ENCODE assay signal across 8 cellular contexts in genomic region chr19:9674669-9675357, GRCh38. TPM values are rescaled to one million over a fixed set of nuclear protein-coding genes. Genes with fewer than 3 reads are reported as not detected.
DNase-seq lines count a peak whose midpoint lies in the region; ATAC-seq and TF ChIP-seq lines count a peak whose summit lies in the region.

TSS of gene ZNF562 (minus strand) at chr19:9675100. CDS start at chr19:9660744, 14,356 bp downstream.

- H3K27ac ChIP-seq in SJCRH30 (peak within 1 kb of the TSS; percentile 87), gastroesophageal sphincter (peak within 1 kb of the TSS; percentile 51 to 98 (median 94)), suprapubic skin (peak within 1 kb of the TSS; percentile 89)

- no peaks in the 10 kb centered on the region for H3K27me3 ChIP-seq in SJCRH30
- H3K27me3 ChIP-seq in gastroesophageal sphincter, result no peaks in the 10 kb centered on the region
- no peaks in the 10 kb centered on the region for H3K27me3 ChIP-seq in suprapubic skin

- TF ChIP-seq CTCF in LNCaP clone FGC (IDR thresholded peaks at IDR 0.05; ENCODE audit: control insufficient read depth, extremely low read depth, insufficient read depth), result no peak
- peak in 1 of 4 experiments; percentile 13 for TF ChIP-seq CTCF in gastroesophageal sphincter (IDR thresholded peaks at IDR 0.05)
- no peak for TF ChIP-seq CTCF in suprapubic skin (IDR thresholded peaks at IDR 0.05)

- H3K36me3 ChIP-seq in SJCRH30 (peaks cover 24% of the 10 kb centered on the region), gastroesophageal sphincter (peaks cover 0 to 22% of the 10 kb centered on the region in 2 donors), suprapubic skin (peaks cover 19% of the 10 kb centered on the region)

- peak; percentile 32 to 35 for TF ChIP-seq POLR2A in gastroesophageal sphincter (IDR thresholded peaks at IDR 0.05)
- TF ChIP-seq POLR2A in suprapubic skin (IDR thresholded peaks at IDR 0.05), result peak in 1 of 2 donors; percentile 42

- no peak for TF ChIP-seq EP300 in gastroesophageal sphincter (IDR thresholded peaks at IDR 0.05)
- no peak for TF ChIP-seq EP300 in suprapubic skin (IDR thresholded peaks at IDR 0.05)

- H3K4me1 ChIP-seq in SJCRH30 (no peaks in the 10 kb centered on the region), gastroesophageal sphincter (peaks cover 0 to 24% (median 3%) of the 10 kb centered on the region in 3 donors), suprapubic skin (no peaks in the 10 kb centered on the region)

- DNase-seq in DMS114 treated with DMSO at 0.1 percent for 48 hours (lab: John Stamatoyannopoulos, UW; ENCODE audit: unreplicated experiment), result peak; percentile 69
- DNase-seq in LNCaP clone FGC (ENCODE audit: low read depth), result peak; percentile 76
- DNase-seq in SJCRH30, result peak; percentile 88 to 90
- DNase-seq in activated naive CD4-positive, alpha-beta T cell treated with Interleukin-2 at 50 U/mL for 16 hours, result peak; percentile 84
- DNase-seq in nucleus accumbens (lab: John Stamatoyannopoulos, UW), result peak in 55 of 56 donors; percentile 27 to 92 (median 81)
- DNase-seq in suprapubic skin (ENCODE audit: low spot score in 2 of 2), result peak; percentile 91

- 0% methylated on average over 3 to 14 of the region's 40 CpGs for WGBS in gastroesophageal sphincter (ENCODE audit: low coverage in 1 of 2), 2 donors
- 1% methylated on average over 40 of the region's 40 CpGs for WGBS in suprapubic skin

- peaks cover 7% of the 10 kb centered on the region for H3K9me3 ChIP-seq in SJCRH30 (replicated peaks)
- H3K9me3 ChIP-seq in gastroesophageal sphincter, result peaks cover 0 to 25% (median 3%) of the 10 kb centered on the region in 3 donors
- H3K9me3 ChIP-seq in suprapubic skin, result peaks cover 19% of the 10 kb centered on the region

- ATAC-seq in GM21723 (IDR thresholded peaks at IDR 0.05; ENCODE audit: unreplicated experiment) (peak; percentile 92), gastroesophageal sphincter (peak; percentile 96)

- peak within 1 kb of the TSS; percentile 61 for H3K4me3 ChIP-seq in LNCaP clone FGC (ENCODE audit: low read depth, low read length)
- peak within 1 kb of the TSS; percentile 96 for H3K4me3 ChIP-seq in SJCRH30
- peak within 1 kb of the TSS; percentile 81 to 85 for H3K4me3 ChIP-seq in gastroesophageal sphincter
- peak within 1 kb of the TSS; percentile 56 for H3K4me3 ChIP-seq in suprapubic skin

RNA-seq across cellular contexts. Expression of gene ZNF562, which starts in this region (rescaled TPM):
- total RNA-seq in SJCRH30 (2014; rRNA removed; shearing (Covaris generic)), result 34.7 and 37.6 TPM in 2 replicates
- total RNA-seq in gastroesophageal sphincter (10 to 100 TPM; 26.9 to 35.9 (median 30.5) TPM), suprapubic skin (10 to 100 TPM; 13.2 to 23.8 (median 18.4) TPM)

Comparison
In these comparisons a context has a peak if more than half of its experiments do, and no peak if none do; other contexts are left out.
1. Peak in every context shown above with its lines: DNase-seq, ATAC-seq, H3K4me3 ChIP-seq and H3K27ac ChIP-seq.